Comparison of ENCODE assay signal across 15 cellular contexts in genomic region chr22:22955276-22955798, GRCh38.
DNase-seq lines count a peak whose midpoint lies in the region; ATAC-seq, FAIRE-seq and TF ChIP-seq lines count a peak whose summit lies in the region.
"Had no signal": no experiment of that assay in that cellular context is flagged by ENCODE, and none has a peak within 500 bp of the region (broad histone marks: within the 10 kb centered on the region; RNA-seq: fewer than 3 reads in every experiment).

No MANE protein-coding gene starts in this region.

- no peaks in the 10 kb centered on the region for H4K20me1 ChIP-seq in BLaER1

- ATAC-seq in gastroesophageal sphincter (no peak), GM21526 (IDR thresholded peaks at IDR 0.05; ENCODE audit: low FRiP score, unreplicated experiment) (no peak)

- H3K27me3 ChIP-seq in BLaER1 = no peaks in the 10 kb centered on the region
- peaks cover 51% of the 10 kb centered on the region for H3K27me3 ChIP-seq in gastroesophageal sphincter
- H3K27me3 ChIP-seq: SJCRH30 had no signal

- H3K4me2 ChIP-seq in BLaER1 = peak overlapping the region; percentile 47
- H3K4me2 ChIP-seq: A549 had no signal

- TF ChIP-seq CTCF in gastroesophageal sphincter (IDR thresholded peaks at IDR 0.05) (no peak), coronary artery (IDR thresholded peaks at IDR 0.05) (no peak)

- peaks cover 7% of the 10 kb centered on the region for H3K9me3 ChIP-seq in BLaER1
- peaks cover 0 to 4% (median 0%) of the 10 kb centered on the region in 3 donors for H3K9me3 ChIP-seq in gastroesophageal sphincter
- H3K9me3 ChIP-seq: A549, SJCRH30 had no signal

- peak; percentile 52 for FAIRE-seq in GM19239 (lab: Jason Lieb, UNC)
- FAIRE-seq: A549 had no signal

- no peak overlapping the region for H3K9ac ChIP-seq in BLaER1

- H3K4me3 ChIP-seq in BLaER1 = no peak overlapping the region
- H3K4me3 ChIP-seq in gastroesophageal sphincter = no peak overlapping the region
- H3K4me3 ChIP-seq in coronary artery = no peak overlapping the region
- H3K4me3 ChIP-seq: A549, SJCRH30 had no signal

- TF ChIP-seq EP300 in gastroesophageal sphincter (IDR thresholded peaks at IDR 0.05) = no peak

- H3K4me1 ChIP-seq in BLaER1 (peaks cover 53% of the 10 kb centered on the region), gastroesophageal sphincter (no peaks in the 10 kb centered on the region)
- H3K4me1 ChIP-seq: A549 had no signal

- DNase-seq in GM19239 (ENCODE audit: insufficient read length, low spot score) (no peak), OCI-M1 (lab: John Stamatoyannopoulos, UW) (peak; percentile 31), epithelial cell of prostate (ENCODE audit: low read depth, low spot score) (peak; percentile 40), hepatic stellate cell (ENCODE audit: low spot score) (no peak), coronary artery (ENCODE audit: low spot score) (no peak)
- DNase-seq: DMS 273 treated with DMSO at 0.1 percent for 48 hours, NCI-H1417 treated with DMSO at 0.1 percent for 48 hours, NCI-H510A had no signal

- no peak for TF ChIP-seq POLR2A in gastroesophageal sphincter (IDR thresholded peaks at IDR 0.05)

- WGBS in gastroesophageal sphincter (ENCODE audit: low coverage in 1 of 2), 2 donors = 48 to 52% methylated on average over 4 to 5 of the region's 5 CpGs

- H3K27ac ChIP-seq in BLaER1 (0 out of 2 replicates have a peak overlapping the region, but pooled peaks have one; percentile 14), epithelial cell of prostate (no peak overlapping the region), gastroesophageal sphincter (no peak overlapping the region), coronary artery (no peak overlapping the region)
- H3K27ac ChIP-seq: A549, HL-60, RWPE1, SJCRH30 had no signal

- H3K36me3 ChIP-seq in BLaER1 = no peaks in the 10 kb centered on the region
- H3K36me3 ChIP-seq in gastroesophageal sphincter = no peaks in the 10 kb centered on the region
- H3K36me3 ChIP-seq: SJCRH30 had no signal

Comparison
In these comparisons a context has a peak if more than half of its experiments do, and no peak if none do; other contexts are left out.
1. DNase-seq: peak in OCI-M1 (single experiment) and epithelial cell of prostate (single experiment); none in GM19239 (single experiment), hepatic stellate cell (single experiment) and coronary artery (single experiment).